13 cellular contexts compared by ENCODE assay signal in genomic region chr9:105877719-105878118, GRCh38.
DNase-seq lines count a peak whose midpoint lies in the region; ATAC-seq and TF ChIP-seq lines count a peak whose summit lies in the region.
"Had no signal": no experiment of that assay in that cellular context is flagged by ENCODE, and none has a peak within 500 bp of the region (broad histone marks: within the 10 kb centered on the region; RNA-seq: fewer than 3 reads in every experiment).

No MANE protein-coding gene starts in this region.

- ATAC-seq in GM21515 (IDR thresholded peaks at IDR 0.05; ENCODE audit: unreplicated experiment) (peak; percentile 63), HG03565 (IDR thresholded peaks at IDR 0.05; ENCODE audit: unreplicated experiment) (no peak)

- no peak overlapping the region for H2AFZ ChIP-seq in Loucy (ENCODE audit: low read length)

- no peaks in the 10 kb centered on the region for H3K27me3 ChIP-seq in Loucy (ENCODE audit: insufficient read depth, low read length, poor library complexity, severe bottlenecking)
- H3K27me3 ChIP-seq: transverse colon had no signal

- no peak overlapping the region for H3K4me3 ChIP-seq in Loucy (ENCODE audit: low read length, poor library complexity, severe bottlenecking)
- H3K4me3 ChIP-seq: lung, transverse colon had no signal

- no peak overlapping the region for H3K9ac ChIP-seq in Loucy (ENCODE audit: low read depth, low read length, poor library complexity, severe bottlenecking)

- H3K36me3 ChIP-seq in Loucy (ENCODE audit: insufficient read depth, low read length) = no peaks in the 10 kb centered on the region
- H3K36me3 ChIP-seq: transverse colon had no signal

- DNase-seq in DMS 273 treated with DMSO at 0.1 percent for 48 hours (lab: John Stamatoyannopoulos, UW) (peak; percentile 79), NCI-H748 treated with DMSO at 0.1 percent for 48 hours (lab: John Stamatoyannopoulos, UW) (peak; percentile 18), GDM1 (lab: John Stamatoyannopoulos, UW) (no peak), NK-92 (lab: John Stamatoyannopoulos, UW; ENCODE audit: unreplicated experiment) (no peak)
- no peak for DNase-seq in stimulated activated CD4-positive, alpha-beta T cell treated with anti-CD3 and anti-CD28 coated beads, Interleukin-2, amount 100 ng/mL, for 24 hours
- DNase-seq: activated CD4-positive, alpha-beta T cell treated with anti-CD3 and anti-CD28 coated beads for 48 hours; dermis blood vessel endothelial cell; NCI-H226; transverse colon had no signal

- no peak for TF ChIP-seq CTCF in Loucy (conservative IDR thresholded peaks at IDR 0.05; ENCODE audit: low read length)

- no peaks in the 10 kb centered on the region for H3F3A ChIP-seq in Loucy (ENCODE audit: low read depth)

- H3K4me2 ChIP-seq in Loucy (ENCODE audit: low read depth, low read length, poor library complexity, severe bottlenecking) = peak overlapping the region; percentile 49

- H3K9me2 ChIP-seq in Loucy (replicated peaks; ENCODE audit: low read depth, low read length) = no peaks in the 10 kb centered on the region

- no peaks in the 10 kb centered on the region for H3K79me2 ChIP-seq in Loucy (ENCODE audit: insufficient read depth, low read length)

- peaks cover 25% of the 10 kb centered on the region for H3K4me1 ChIP-seq in Loucy (ENCODE audit: insufficient read depth, low read length, poor library complexity, severe bottlenecking)
- H3K4me1 ChIP-seq: transverse colon had no signal

- H4K20me1 ChIP-seq in Loucy (ENCODE audit: insufficient read depth, low read length, poor library complexity, severe bottlenecking) = no peaks in the 10 kb centered on the region

- no peaks in the 10 kb centered on the region for H3K9me3 ChIP-seq in Loucy (ENCODE audit: insufficient read depth, low read depth, low read length)
- H3K9me3 ChIP-seq: transverse colon had no signal

Comparison
In these comparisons a context has a peak if more than half of its experiments do, and no peak if none do; other contexts are left out.
1. DNase-seq: peak in DMS 273 treated with DMSO at 0.1 percent for 48 hours (single experiment) and NCI-H748 treated with DMSO at 0.1 percent for 48 hours (single experiment); none in stimulated activated CD4-positive, alpha-beta T cell treated with anti-CD3 and anti-CD28 coated beads, Interleukin-2, amount 100 ng/mL, for 24 hours (0 of 2), GDM1 (single experiment) and NK-92 (single experiment).